In the genomic region with DNA sequence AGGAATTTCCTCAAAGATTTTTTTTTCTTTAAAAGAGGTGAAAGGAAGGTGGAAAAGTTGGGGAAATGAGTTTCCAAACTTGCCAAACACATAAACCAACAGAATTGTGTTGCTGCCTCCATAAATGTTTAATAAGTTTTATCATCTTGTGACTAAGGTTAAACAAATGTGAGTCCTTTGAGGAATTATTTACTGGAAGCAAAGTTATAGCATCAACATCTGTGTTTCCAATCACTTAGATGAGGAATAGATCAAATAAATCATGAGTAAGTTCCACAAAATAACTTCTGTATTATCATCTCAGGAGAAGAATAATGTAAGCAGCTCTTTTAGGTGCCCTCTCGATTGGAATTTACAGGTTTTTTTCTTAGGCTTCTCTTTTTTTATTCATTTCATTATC, we compare ENCODE assay signal across 33 cellular contexts. TPM values are rescaled to one million over a fixed set of nuclear protein-coding genes. Genes with fewer than 3 reads are reported as not detected.
A peak's percentile ranks its signal among the peaks of the same experiment; 100 is the strongest.
DNase-seq lines count a peak whose midpoint lies in the region; ATAC-seq and TF ChIP-seq lines count a peak whose summit lies in the region.
"Had no signal": no experiment of that assay in that cellular context is flagged by ENCODE, and none has a peak within 500 bp of the region (broad histone marks: within the 10 kb centered on the region; RNA-seq: fewer than 3 reads in every experiment).

No MANE protein-coding gene starts in this region.

- H3K9me3 ChIP-seq in smooth muscle cell (replicated peaks; ENCODE audit: low read depth) (no peaks in the 10 kb centered on the region), ascending aorta (no peaks in the 10 kb centered on the region)
- H3K9me3 ChIP-seq: body of pancreas, Caco-2, HAP-1, left lung had no signal

- TF ChIP-seq CTCF in smooth muscle cell (IDR thresholded peaks at IDR 0.05; ENCODE audit: borderline replicate concordance, insufficient read depth, poor library complexity, severe bottlenecking) (no peak), ascending aorta (IDR thresholded peaks at IDR 0.05) (no peak)

- POLR2A ChIA-PET in T-cell (lab: Charles Lee), result no interaction called here

- H3K4me1 ChIP-seq in smooth muscle cell (ENCODE audit: low read depth), result peaks cover 9% of the 10 kb centered on the region
- no peaks in the 10 kb centered on the region for H3K4me1 ChIP-seq in ascending aorta
- H3K4me1 ChIP-seq: body of pancreas, Caco-2, HAP-1, left lung had no signal

- no peak overlapping the region for H3K4me3 Mint-ChIP-seq in T-cell
- H3K4me3 Mint-ChIP-seq in activated T-helper 1 cell treated with anti-CD3 and anti-CD28 coated beads, Interleukin-12 subunit alpha, Interleukin-12 subunit beta, Interleukin-2, Interleukin-4 antibody, amounts not matched to agents 30 ng/mL and 10 ng/mL and 1 ng/mL, durations not matched to agents 14 hours and 24 hours and 36 hours, result no peak overlapping the region
- H3K4me3 Mint-ChIP-seq: activated CD4-positive, alpha-beta memory T cell treated with anti-CD3 and anti-CD28 coated beads, Interleukin-2, amount 10 ng/mL, durations not matched to agents 7 days and 5 days; activated naive CD8-positive, alpha-beta T cell treated with anti-CD3 and anti-CD28 coated beads, Interleukin-2, amount 50 U/mL, for 24 hours; mesothelial cell of epicardium; naive thymus-derived CD8-positive, alpha-beta T cell; stimulated activated memory B cell treated with anti-CD40 and anti-IgM and Interleukin-4, amounts not matched to agents 10 μg/mL and 1 μg/mL and 100 μg/mL, for 72 hours had no signal

- ATAC-seq in T-cell (replicated peaks in 1 of 4) (no peak), HG02840 (IDR thresholded peaks at IDR 0.05; ENCODE audit: low FRiP score, unreplicated experiment) (no peak)
- ATAC-seq: activated CD4-positive, CD25-positive, alpha-beta regulatory T cell treated with anti-CD3 and anti-CD28 coated beads, Interleukin-2, amount 50 U/mL, for 24 hours; activated naive CD8-positive, alpha-beta T cell treated with anti-CD3 and anti-CD28 coated beads, Interleukin-2, amount 50 U/mL, for 24 hours; body of pancreas; left lung; naive thymus-derived CD8-positive, alpha-beta T cell; stimulated activated memory B cell treated with anti-CD40 and anti-IgM and Interleukin-4, amounts not matched to agents 10 μg/mL and 1 μg/mL and 100 μg/mL, for 72 hours had no signal

- peak overlapping the region; percentile 5 for H3K4me2 ChIP-seq in smooth muscle cell

- H3K27ac ChIP-seq in smooth muscle cell (ENCODE audit: low read depth) (peak overlapping the region; percentile 37), ascending aorta (peak overlapping the region in 1 of 2 donors; percentile 25)
- H3K27ac ChIP-seq: body of pancreas, C4-2B, left lung had no signal

- intact Hi-C loops in ascending aorta (cut with DNase I), result no loop called here
- intact Hi-C loops in activated T-helper 1 cell treated with anti-CD3 and anti-CD28 coated beads, Interleukin-12 subunit alpha, Interleukin-12 subunit beta, Interleukin-2, Interleukin-4 antibody, amounts not matched to agents 30 ng/mL and 10 ng/mL and 1 ng/mL, durations not matched to agents 14 hours and 24 hours and 36 hours (cut with micrococcal nuclease), result no loop called here

- no peaks in the 10 kb centered on the region for H3K9me3 Mint-ChIP-seq in T-cell
- no peaks in the 10 kb centered on the region for H3K9me3 Mint-ChIP-seq in activated T-helper 1 cell treated with anti-CD3 and anti-CD28 coated beads, Interleukin-12 subunit alpha, Interleukin-12 subunit beta, Interleukin-2, Interleukin-4 antibody, amounts not matched to agents 30 ng/mL and 10 ng/mL and 1 ng/mL, durations not matched to agents 14 hours and 24 hours and 36 hours
- H3K9me3 Mint-ChIP-seq: activated CD4-positive, alpha-beta memory T cell treated with anti-CD3 and anti-CD28 coated beads, Interleukin-2, amount 10 ng/mL, durations not matched to agents 7 days and 5 days; activated naive CD8-positive, alpha-beta T cell treated with anti-CD3 and anti-CD28 coated beads, Interleukin-2, amount 50 U/mL, for 24 hours; mesothelial cell of epicardium; naive thymus-derived CD8-positive, alpha-beta T cell; stimulated activated memory B cell treated with anti-CD40 and anti-IgM and Interleukin-4, amounts not matched to agents 10 μg/mL and 1 μg/mL and 100 μg/mL, for 72 hours had no signal

- no peak overlapping the region for H3K9ac ChIP-seq in smooth muscle cell (ENCODE audit: low read depth)

- H3K27me3 Mint-ChIP-seq in T-cell, result peaks cover 0 to 2% of the 10 kb centered on the region in 2 donors
- H3K27me3 Mint-ChIP-seq in activated T-helper 1 cell treated with anti-CD3 and anti-CD28 coated beads, Interleukin-12 subunit alpha, Interleukin-12 subunit beta, Interleukin-2, Interleukin-4 antibody, amounts not matched to agents 30 ng/mL and 10 ng/mL and 1 ng/mL, durations not matched to agents 14 hours and 24 hours and 36 hours (ENCODE audit: insufficient read depth), result no peaks in the 10 kb centered on the region
- H3K27me3 Mint-ChIP-seq: activated CD4-positive, alpha-beta memory T cell treated with anti-CD3 and anti-CD28 coated beads, Interleukin-2, amount 10 ng/mL, durations not matched to agents 7 days and 5 days; activated naive CD8-positive, alpha-beta T cell treated with anti-CD3 and anti-CD28 coated beads, Interleukin-2, amount 50 U/mL, for 24 hours had no signal

- H3K36me3 ChIP-seq in smooth muscle cell (ENCODE audit: low read depth) (no peaks in the 10 kb centered on the region), ascending aorta (no peaks in the 10 kb centered on the region)
- H3K36me3 ChIP-seq: HAP-1, left lung had no signal

- no peaks in the 10 kb centered on the region for H4K20me1 ChIP-seq in smooth muscle cell (ENCODE audit: low read depth)

- CTCF ChIA-PET in T-cell (lab: Charles Lee), result no interaction called here

- DNase-seq in HS-5 (ENCODE audit: low read depth), result peak; percentile 52
- DNase-seq in T-cell, result no peak
- peak; percentile 33 for DNase-seq in kidney tubule cell (ENCODE audit: low spot score)
- DNase-seq in smooth muscle cell (lab: John Stamatoyannopoulos, UW; ENCODE audit: unreplicated experiment), result no peak
- DNase-seq in ascending aorta (ENCODE audit: low spot score in 2 of 2), result no peak
- DNase-seq in activated T-helper 1 cell treated with anti-CD3 and anti-CD28 coated beads, Interleukin-12 subunit alpha, Interleukin-12 subunit beta, Interleukin-2, Interleukin-4 antibody, amounts not matched to agents 30 ng/mL and 10 ng/mL and 1 ng/mL, durations not matched to agents 14 hours and 24 hours and 36 hours (ENCODE audit: low spot score), result no peak
- DNase-seq: activated CD4-positive, alpha-beta memory T cell treated with anti-CD3 and anti-CD28 coated beads, Interleukin-2, amount 10 ng/mL, durations not matched to agents 7 days and 5 days; activated effector memory CD4-positive, alpha-beta T cell treated with Interleukin-2 at 50 U/mL for 16 hours; activated naive CD8-positive, alpha-beta T cell treated with anti-CD3 and anti-CD28 coated beads, Interleukin-2, amount 50 U/mL, for 24 hours; body of pancreas; Caco-2; DMS79; foreskin fibroblast; GF-D8; hypothalamus; KBM-7; left lung; MM.1S; naive thymus-derived CD8-positive, alpha-beta T cell; NCI-H1417 treated with DMSO at 0.1 percent for 48 hours; NCI-H2081 treated with DMSO at 0.1 percent for 48 hours; NCI-H345; NCI-H774; occipital lobe; stimulated activated CD4-positive, alpha-beta T cell treated with anti-CD3 and anti-CD28 coated beads, Interleukin-12 subunit alpha, Interleukin-12 subunit beta, amount 100 ng/mL, for 4 hours; stimulated activated CD4-positive, alpha-beta T cell treated with anti-CD3 and anti-CD28 coated beads, Interleukin-4, amount 100 ng/mL, for 4 hours had no signal

- H3K4me1 Mint-ChIP-seq in T-cell, result peaks cover 33 to 52% (median 36%) of the 10 kb centered on the region in 3 donors
- H3K4me1 Mint-ChIP-seq in activated T-helper 1 cell treated with anti-CD3 and anti-CD28 coated beads, Interleukin-12 subunit alpha, Interleukin-12 subunit beta, Interleukin-2, Interleukin-4 antibody, amounts not matched to agents 30 ng/mL and 10 ng/mL and 1 ng/mL, durations not matched to agents 14 hours and 24 hours and 36 hours (ENCODE audit: low read depth), result peaks cover 28% of the 10 kb centered on the region
- H3K4me1 Mint-ChIP-seq: stimulated activated memory B cell treated with anti-CD40 and anti-IgM and Interleukin-4, amounts not matched to agents 10 μg/mL and 1 μg/mL and 100 μg/mL, for 72 hours had no signal

- H3K4me3 ChIP-seq in smooth muscle cell (no peak overlapping the region), ascending aorta (no peak overlapping the region)
- H3K4me3 ChIP-seq: body of pancreas, HAP-1, left lung had no signal

- H3K79me2 ChIP-seq in smooth muscle cell (ENCODE audit: low read depth), result peaks cover 14% of the 10 kb centered on the region

- 82% methylated on average over 1 of the region's 1 CpG for WGBS in smooth muscle cell (ENCODE audit: low lambda C conversion rate)

- no peaks in the 10 kb centered on the region for H3K27me3 ChIP-seq in smooth muscle cell (ENCODE audit: low read depth)
- no peaks in the 10 kb centered on the region for H3K27me3 ChIP-seq in ascending aorta
- H3K27me3 ChIP-seq: body of pancreas, left lung had no signal

- peak overlapping the region; percentile 44 to 59 for H3K27ac Mint-ChIP-seq in T-cell
- no peak overlapping the region for H3K27ac Mint-ChIP-seq in activated T-helper 1 cell treated with anti-CD3 and anti-CD28 coated beads, Interleukin-12 subunit alpha, Interleukin-12 subunit beta, Interleukin-2, Interleukin-4 antibody, amounts not matched to agents 30 ng/mL and 10 ng/mL and 1 ng/mL, durations not matched to agents 14 hours and 24 hours and 36 hours
- H3K27ac Mint-ChIP-seq: activated CD4-positive, alpha-beta memory T cell treated with anti-CD3 and anti-CD28 coated beads, Interleukin-2, amount 10 ng/mL, durations not matched to agents 7 days and 5 days; activated naive CD8-positive, alpha-beta T cell treated with anti-CD3 and anti-CD28 coated beads, Interleukin-2, amount 50 U/mL, for 24 hours; mesothelial cell of epicardium; naive thymus-derived CD8-positive, alpha-beta T cell; stimulated activated memory B cell treated with anti-CD40 and anti-IgM and Interleukin-4, amounts not matched to agents 10 μg/mL and 1 μg/mL and 100 μg/mL, for 72 hours had no signal

- peaks cover 3% of the 10 kb centered on the region for H3K36me3 Mint-ChIP-seq in T-cell
- peaks cover 10% of the 10 kb centered on the region for H3K36me3 Mint-ChIP-seq in activated T-helper 1 cell treated with anti-CD3 and anti-CD28 coated beads, Interleukin-12 subunit alpha, Interleukin-12 subunit beta, Interleukin-2, Interleukin-4 antibody, amounts not matched to agents 30 ng/mL and 10 ng/mL and 1 ng/mL, durations not matched to agents 14 hours and 24 hours and 36 hours (ENCODE audit: low read depth)
- H3K36me3 Mint-ChIP-seq: naive thymus-derived CD8-positive, alpha-beta T cell; stimulated activated memory B cell treated with anti-CD40 and anti-IgM and Interleukin-4, amounts not matched to agents 10 μg/mL and 1 μg/mL and 100 μg/mL, for 72 hours had no signal

- H3F3A ChIP-seq in smooth muscle cell (ENCODE audit: low read depth), result no peaks in the 10 kb centered on the region

- no peak overlapping the region for H2AFZ ChIP-seq in smooth muscle cell (ENCODE audit: low read depth)

RNA-seq across cellular contexts. Expression of a gene that starts 20.5 kb away (rescaled TPM):
- 10 to 100 TPM; 20.2 to 42.9 (median 25.8) TPM for total RNA-seq in T-cell
- total RNA-seq in smooth muscle cell, result 6.6 and 13.7 TPM in 2 replicates
- 4.8 and 6.3 TPM in 2 replicates for polyA plus RNA-seq in smooth muscle cell
- 51.9 TPM for total RNA-seq in ascending aorta
- total RNA-seq in activated T-helper 1 cell treated with anti-CD3 and anti-CD28 coated beads, Interleukin-12 subunit alpha, Interleukin-12 subunit beta, Interleukin-2, Interleukin-4 antibody, amounts not matched to agents 30 ng/mL and 10 ng/mL and 1 ng/mL, durations not matched to agents 14 hours and 24 hours and 36 hours, result 26.0 and 27.5 TPM in 2 replicates
- total RNA-seq: HT1080 had no signal

Comparison
In these comparisons a context has a peak if more than half of its experiments do, and no peak if none do; other contexts are left out.
1. DNase-seq: peak in HS-5 (single experiment) and kidney tubule cell (single experiment); none in T-cell (0 of 34), smooth muscle cell (single experiment), ascending aorta (0 of 2) and activated T-helper 1 cell treated with anti-CD3 and anti-CD28 coated beads, Interleukin-12 subunit alpha, Interleukin-12 subunit beta, Interleukin-2, Interleukin-4 antibody, amounts not matched to agents 30 ng/mL and 10 ng/mL and 1 ng/mL, durations not matched to agents 14 hours and 24 hours and 36 hours (single experiment).